24 cellular contexts compared by ENCODE assay signal in the genomic region with DNA sequence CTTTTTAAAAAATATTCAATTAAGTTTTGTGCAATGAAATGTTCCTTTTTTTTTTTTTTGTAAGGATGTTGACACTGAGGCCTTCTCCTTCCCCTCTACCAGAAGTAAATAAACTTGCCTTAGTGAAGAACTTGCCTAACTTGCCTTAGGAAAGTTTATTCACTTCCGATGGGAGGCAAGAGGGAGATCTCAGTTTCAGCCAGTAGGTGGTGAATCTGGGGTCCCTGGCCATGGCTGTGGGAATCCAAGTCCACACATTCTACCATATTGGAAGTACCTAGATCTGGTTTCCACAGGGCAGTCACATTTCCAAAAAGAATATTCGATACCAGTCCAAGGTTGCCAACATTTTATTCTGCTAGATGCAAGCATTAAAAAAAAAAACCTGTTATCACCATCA.
"Had no signal": no experiment of that assay in that cellular context is flagged by ENCODE, and none has a peak within 500 bp of the region (broad histone marks: within the 10 kb centered on the region; RNA-seq: fewer than 3 reads in every experiment).

No MANE protein-coding gene starts in this region.

- H3K4me1 ChIP-seq: body of pancreas, pancreas, sigmoid colon, testis, upper lobe of left lung had no signal

- H3K4me3 ChIP-seq: body of pancreas, hepatocyte, pancreas, sigmoid colon, testis, upper lobe of left lung had no signal

- H3K27me3 ChIP-seq: body of pancreas, neutrophil, pancreas, sigmoid colon, testis, upper lobe of left lung had no signal

- H3K27me3 Mint-ChIP-seq: dendritic cell treated with granulocyte-macrophage colony-stimulating factor and Interleukin-4, amounts not matched to agents 40 ng/mL and 50 ng/mL, for 4 days had no signal

- ATAC-seq: activated CD8-positive, alpha-beta memory T cell treated with anti-CD3 and anti-CD28 coated beads, Interleukin-2, amount 10 ng/mL, durations not matched to agents 7 days and 5 days; activated CD8-positive, alpha-beta T cell treated with anti-CD3 and anti-CD28 coated beads for 36 hours; activated naive CD8-positive, alpha-beta T cell treated with anti-CD3 and anti-CD28 coated beads, Interleukin-2, amount 50 U/mL, for 24 hours; body of pancreas; esophagus mucosa; left ventricle myocardium superior; natural killer cell treated with Interleukin-12 subunit alpha and Interleukin-12 subunit beta and Interleukin-15 and Interleukin-18, amount 100 ng/mL, for 72 hours; pancreas had no signal

- H3K4me1 Mint-ChIP-seq: activated CD4-positive, alpha-beta T cell treated with anti-CD3 and anti-CD28 coated beads, Interleukin-2, amount 10 ng/mL, durations not matched to agents 7 days and 5 days; activated CD8-positive, alpha-beta memory T cell treated with anti-CD3 and anti-CD28 coated beads, Interleukin-2, amount 10 ng/mL, durations not matched to agents 7 days and 5 days; activated naive CD8-positive, alpha-beta T cell treated with anti-CD3 and anti-CD28 coated beads, Interleukin-2, amount 50 U/mL, for 24 hours had no signal

- H3K4me3 Mint-ChIP-seq: activated CD4-positive, alpha-beta T cell treated with anti-CD3 and anti-CD28 coated beads, Interleukin-2, amount 10 ng/mL, durations not matched to agents 7 days and 5 days; activated CD8-positive, alpha-beta memory T cell treated with anti-CD3 and anti-CD28 coated beads, Interleukin-2, amount 10 ng/mL, durations not matched to agents 7 days and 5 days; activated CD8-positive, alpha-beta T cell treated with anti-CD3 and anti-CD28 coated beads for 36 hours; activated naive CD8-positive, alpha-beta T cell treated with anti-CD3 and anti-CD28 coated beads, Interleukin-2, amount 50 U/mL, for 24 hours; activated T-helper 1 cell treated with anti-CD3 and anti-CD28 coated beads, Interleukin-12 subunit alpha, Interleukin-12 subunit beta, Interleukin-2, Interleukin-4 antibody, amounts not matched to agents 30 ng/mL and 10 ng/mL and 1 ng/mL, durations not matched to agents 14 hours and 24 hours and 36 hours; dendritic cell treated with granulocyte-macrophage colony-stimulating factor and Interleukin-4, amounts not matched to agents 40 ng/mL and 50 ng/mL, for 4 days; natural killer cell treated with Interleukin-12 subunit alpha and Interleukin-12 subunit beta and Interleukin-15 and Interleukin-18, amount 100 ng/mL, for 72 hours had no signal

- H3K9me3 Mint-ChIP-seq: activated CD4-positive, alpha-beta T cell treated with anti-CD3 and anti-CD28 coated beads, Interleukin-2, amount 10 ng/mL, durations not matched to agents 7 days and 5 days; activated CD8-positive, alpha-beta T cell treated with anti-CD3 and anti-CD28 coated beads for 36 hours; activated naive CD8-positive, alpha-beta T cell treated with anti-CD3 and anti-CD28 coated beads, Interleukin-2, amount 50 U/mL, for 24 hours; activated T-helper 1 cell treated with anti-CD3 and anti-CD28 coated beads, Interleukin-12 subunit alpha, Interleukin-12 subunit beta, Interleukin-2, Interleukin-4 antibody, amounts not matched to agents 30 ng/mL and 10 ng/mL and 1 ng/mL, durations not matched to agents 14 hours and 24 hours and 36 hours; dendritic cell treated with granulocyte-macrophage colony-stimulating factor and Interleukin-4, amounts not matched to agents 40 ng/mL and 50 ng/mL, for 4 days; natural killer cell treated with Interleukin-12 subunit alpha and Interleukin-12 subunit beta and Interleukin-15 and Interleukin-18, amount 100 ng/mL, for 72 hours had no signal

- H3K9me3 ChIP-seq: body of pancreas, neutrophil, pancreas, sigmoid colon, testis, upper lobe of left lung had no signal

- H3K27ac Mint-ChIP-seq: activated CD4-positive, alpha-beta T cell treated with anti-CD3 and anti-CD28 coated beads, Interleukin-2, amount 10 ng/mL, durations not matched to agents 7 days and 5 days; activated CD8-positive, alpha-beta memory T cell treated with anti-CD3 and anti-CD28 coated beads, Interleukin-2, amount 10 ng/mL, durations not matched to agents 7 days and 5 days; activated CD8-positive, alpha-beta T cell treated with anti-CD3 and anti-CD28 coated beads for 36 hours; activated naive CD8-positive, alpha-beta T cell treated with anti-CD3 and anti-CD28 coated beads, Interleukin-2, amount 50 U/mL, for 24 hours; activated T-helper 1 cell treated with anti-CD3 and anti-CD28 coated beads, Interleukin-12 subunit alpha, Interleukin-12 subunit beta, Interleukin-2, Interleukin-4 antibody, amounts not matched to agents 30 ng/mL and 10 ng/mL and 1 ng/mL, durations not matched to agents 14 hours and 24 hours and 36 hours; dendritic cell treated with granulocyte-macrophage colony-stimulating factor and Interleukin-4, amounts not matched to agents 40 ng/mL and 50 ng/mL, for 4 days; natural killer cell treated with Interleukin-12 subunit alpha and Interleukin-12 subunit beta and Interleukin-15 and Interleukin-18, amount 100 ng/mL, for 72 hours had no signal

- H3K36me3 ChIP-seq: neutrophil, pancreas, sigmoid colon, upper lobe of left lung had no signal

- DNase-seq: activated CD4-positive, alpha-beta T cell treated with anti-CD3 and anti-CD28 coated beads, Interleukin-2, amount 10 ng/mL, durations not matched to agents 7 days and 5 days; activated CD4-positive, CD25-positive, alpha-beta regulatory T cell treated with anti-CD3 and anti-CD28 coated beads, Interleukin-2, amount 50 U/mL, for 72 hours; activated CD8-positive, alpha-beta memory T cell treated with anti-CD3 and anti-CD28 coated beads, Interleukin-2, amount 10 ng/mL, durations not matched to agents 7 days and 5 days; activated CD8-positive, alpha-beta T cell treated with anti-CD3 and anti-CD28 coated beads for 36 hours; activated gamma-delta T cell; activated naive CD4-positive, alpha-beta T cell treated with anti-CD3 and anti-CD28 coated beads, Interleukin-2, amount 50 U/mL, for 16 hours; activated naive CD8-positive, alpha-beta T cell treated with anti-CD3 and anti-CD28 coated beads, Interleukin-2, amount 50 U/mL, for 24 hours; anterior cingulate cortex; body of pancreas; effector CD4-positive, alpha-beta T cell; glutamatergic neuron; left ventricle myocardium superior; pancreas; sigmoid colon; stimulated activated CD4-positive, alpha-beta T cell treated with anti-CD3 and anti-CD28 coated beads, Interleukin-4, amount 100 ng/mL, for 1 hour; stimulated activated naive CD4-positive, alpha-beta T cell; testis; upper lobe of left lung had no signal

- H3K27ac ChIP-seq: body of pancreas, hepatocyte, neutrophil, pancreas, sigmoid colon, testis, upper lobe of left lung had no signal

- H3K36me3 Mint-ChIP-seq: activated CD8-positive, alpha-beta memory T cell treated with anti-CD3 and anti-CD28 coated beads, Interleukin-2, amount 10 ng/mL, durations not matched to agents 7 days and 5 days; natural killer cell treated with Interleukin-12 subunit alpha and Interleukin-12 subunit beta and Interleukin-15 and Interleukin-18, amount 100 ng/mL, for 72 hours had no signal
